8 cellular contexts compared by ENCODE assay signal in the genomic region with DNA sequence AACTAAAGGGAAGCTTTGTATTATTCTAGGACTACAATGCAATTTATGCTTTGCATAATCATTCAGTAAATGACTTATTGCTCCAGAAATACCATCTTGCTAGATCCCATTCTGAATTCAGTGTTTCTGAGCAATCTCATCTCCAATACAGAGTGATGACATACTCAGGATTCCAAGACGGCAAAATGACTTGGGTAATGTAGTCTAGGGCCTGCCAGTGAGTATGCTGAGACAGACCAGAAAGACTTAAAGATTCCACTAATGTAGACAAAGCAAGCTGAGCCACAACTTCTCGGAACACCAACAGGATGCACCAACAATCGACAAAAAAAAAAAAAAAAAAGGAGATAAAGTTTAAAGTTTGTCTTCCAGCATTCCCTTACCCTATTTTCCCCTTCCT. TPM values are rescaled to one million over a fixed set of nuclear protein-coding genes. Genes with fewer than 3 reads are reported as not detected.
DNase-seq lines count a peak whose midpoint lies in the region; ATAC-seq and TF ChIP-seq lines count a peak whose summit lies in the region.

No MANE protein-coding gene starts in this region.

- H3K36me3 Mint-ChIP-seq in IgD-negative memory B cell, result no peaks in the 10 kb centered on the region

- no peak for TF ChIP-seq EP300 in transverse colon (IDR thresholded peaks at IDR 0.05; ENCODE audit: low read depth)

- H3K4me3 ChIP-seq in body of pancreas, result no peak overlapping the region
- peak overlapping the region in 2 of 3 donors; percentile 72 to 100 for H3K4me3 ChIP-seq in liver (ENCODE audit: low read depth in 1 of 3, low read length in 3 of 3)
- peak overlapping the region in 3 of 4 donors; percentile 71 to 89 (median 85) for H3K4me3 ChIP-seq in transverse colon

- H3K27ac Mint-ChIP-seq in IgD-negative memory B cell, result peak overlapping the region; percentile 93 to 95 (median 93)

- peak overlapping the region; percentile 80 to 93 (median 90) for H3K4me3 Mint-ChIP-seq in IgD-negative memory B cell

- DNase-seq in AG09319 (ENCODE audit: extremely low read depth, low read depth) (peak; percentile 11), body of pancreas (no peak), transverse colon (no peak), retina (no peak)
- no peak for DNase-seq in stimulated activated CD4-positive, alpha-beta T cell treated with anti-CD3 and anti-CD28 coated beads, Interleukin-12 subunit alpha, Interleukin-12 subunit beta, amount 100 ng/mL, for 4 hours

- H3K27ac ChIP-seq in body of pancreas, result peak overlapping the region in 3 of 4 donors; percentile 89 to 91 (median 90)
- peak overlapping the region; percentile 92 to 95 for H3K27ac ChIP-seq in liver (ENCODE audit: low read depth in 1 of 2, low read length in 2 of 2)
- peak overlapping the region; percentile 92 to 95 (median 93) for H3K27ac ChIP-seq in transverse colon

- ATAC-seq in body of pancreas, result no peak
- no peak for ATAC-seq in HG02759 (IDR thresholded peaks at IDR 0.05; ENCODE audit: unreplicated experiment)

- peak overlapping the region; percentile 84 to 92 for H3K9ac ChIP-seq in liver (ENCODE audit: low read depth in 1 of 2, low read length in 2 of 2)

- in situ Hi-C loops in transverse colon (cut with MboI; ENCODE audit: low pct_ligation_motif_present in 1 of 4, low pct_unique_long_range_greater_than_20kb in 1 of 4, low sequenced_read_pairs in 3 of 4), result loop anchor here (25.0 kb wide), 2 partner anchors 105 to 280 kb away; a partner anchor contains a TSS

- TF ChIP-seq POLR2A in body of pancreas (IDR thresholded peaks at IDR 0.05) (no peak), transverse colon (IDR thresholded peaks at IDR 0.05) (no peak)

- 15 to 18% methylated on average over 3 of the region's 3 CpGs for WGBS in body of pancreas, 2 donors
- WGBS in liver, result 45% methylated on average over 3 of the region's 3 CpGs
- 0 to 19% methylated on average over 3 of the region's 3 CpGs for WGBS in transverse colon (ENCODE audit: low coverage in 1 of 2), 2 donors

- TF ChIP-seq RAD21 in liver (IDR thresholded peaks at IDR 0.05), result no peak

- H3K9me3 ChIP-seq in body of pancreas, result no peaks in the 10 kb centered on the region
- no peaks in the 10 kb centered on the region for H3K9me3 ChIP-seq in liver (ENCODE audit: control insufficient read depth in 4 of 4, low read length in 3 of 4)
- H3K9me3 ChIP-seq in transverse colon, result no peaks in the 10 kb centered on the region

- H3K4me1 ChIP-seq in body of pancreas (peaks cover 29% of the 10 kb centered on the region), liver (ENCODE audit: control insufficient read depth in 4 of 4, insufficient read depth in 4 of 4, low read length in 3 of 4) (peaks cover 4 to 30% (median 22%) of the 10 kb centered on the region in 4 donors), transverse colon (peaks cover 14 to 40% (median 30%) of the 10 kb centered on the region in 4 donors)

- no peaks in the 10 kb centered on the region for H3K27me3 Mint-ChIP-seq in IgD-negative memory B cell

- H3K36me3 ChIP-seq in body of pancreas (replicated peaks in 1 of 2; ENCODE audit: insufficient read depth in 1 of 2, low read depth in 2 of 2), result no peaks in the 10 kb centered on the region
- no peaks in the 10 kb centered on the region for H3K36me3 ChIP-seq in liver (ENCODE audit: control insufficient read depth in 4 of 4, insufficient read depth in 3 of 4, low read depth in 1 of 4, low read length in 3 of 4)
- no peaks in the 10 kb centered on the region for H3K36me3 ChIP-seq in transverse colon

- H3K4me1 Mint-ChIP-seq in IgD-negative memory B cell, result peaks cover 29 to 32% (median 30%) of the 10 kb centered on the region in 3 donors

- no peaks in the 10 kb centered on the region for H3K9me3 Mint-ChIP-seq in IgD-negative memory B cell

- H3K27me3 ChIP-seq in body of pancreas, result no peaks in the 10 kb centered on the region
- H3K27me3 ChIP-seq in liver (ENCODE audit: control insufficient read depth in 4 of 4, insufficient read depth in 4 of 4, low read length in 3 of 4), result no peaks in the 10 kb centered on the region
- H3K27me3 ChIP-seq in transverse colon, result no peaks in the 10 kb centered on the region

- TF ChIP-seq CTCF in AG09319 (IDR thresholded peaks at IDR 0.05; ENCODE audit: low read depth, low read length), result no peak
- TF ChIP-seq CTCF in body of pancreas (IDR thresholded peaks at IDR 0.05), result no peak
- TF ChIP-seq CTCF in liver (IDR thresholded peaks at IDR 0.05; ENCODE audit: low read depth, low read length, missing input control), result no peak
- no peak for TF ChIP-seq CTCF in transverse colon (IDR thresholded peaks at IDR 0.05)

- intact Hi-C loops in body of pancreas (cut with DNase I), result no loop called here
- intact Hi-C loops in transverse colon (cut with DNase I; ENCODE audit: low total_unique reads), result no loop called here

TF ChIP-seq in liver, 16 proteins besides CTCF, POLR2A, EP300 and RAD21:
- TF ChIP-seq, protein P1, sequence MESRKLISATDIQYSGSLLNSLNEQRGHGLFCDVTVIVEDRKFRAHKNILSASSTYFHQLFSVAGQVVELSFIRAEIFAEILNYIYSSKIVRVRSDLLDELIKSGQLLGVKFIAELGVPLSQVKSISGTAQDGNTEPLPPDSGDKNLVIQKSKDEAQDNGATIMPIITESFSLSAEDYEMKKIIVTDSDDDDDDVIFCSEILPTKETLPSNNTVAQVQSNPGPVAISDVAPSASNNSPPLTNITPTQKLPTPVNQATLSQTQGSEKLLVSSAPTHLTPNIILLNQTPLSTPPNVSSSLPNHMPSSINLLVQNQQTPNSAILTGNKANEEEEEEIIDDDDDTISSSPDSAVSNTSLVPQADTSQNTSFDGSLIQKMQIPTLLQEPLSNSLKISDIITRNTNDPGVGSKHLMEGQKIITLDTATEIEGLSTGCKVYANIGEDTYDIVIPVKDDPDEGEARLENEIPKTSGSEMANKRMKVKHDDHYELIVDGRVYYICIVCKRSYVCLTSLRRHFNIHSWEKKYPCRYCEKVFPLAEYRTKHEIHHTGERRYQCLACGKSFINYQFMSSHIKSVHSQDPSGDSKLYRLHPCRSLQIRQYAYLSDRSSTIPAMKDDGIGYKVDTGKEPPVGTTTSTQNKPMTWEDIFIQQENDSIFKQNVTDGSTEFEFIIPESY (IDR thresholded peaks at IDR 0.05), result no peak
- TF ChIP-seq, protein P2, sequence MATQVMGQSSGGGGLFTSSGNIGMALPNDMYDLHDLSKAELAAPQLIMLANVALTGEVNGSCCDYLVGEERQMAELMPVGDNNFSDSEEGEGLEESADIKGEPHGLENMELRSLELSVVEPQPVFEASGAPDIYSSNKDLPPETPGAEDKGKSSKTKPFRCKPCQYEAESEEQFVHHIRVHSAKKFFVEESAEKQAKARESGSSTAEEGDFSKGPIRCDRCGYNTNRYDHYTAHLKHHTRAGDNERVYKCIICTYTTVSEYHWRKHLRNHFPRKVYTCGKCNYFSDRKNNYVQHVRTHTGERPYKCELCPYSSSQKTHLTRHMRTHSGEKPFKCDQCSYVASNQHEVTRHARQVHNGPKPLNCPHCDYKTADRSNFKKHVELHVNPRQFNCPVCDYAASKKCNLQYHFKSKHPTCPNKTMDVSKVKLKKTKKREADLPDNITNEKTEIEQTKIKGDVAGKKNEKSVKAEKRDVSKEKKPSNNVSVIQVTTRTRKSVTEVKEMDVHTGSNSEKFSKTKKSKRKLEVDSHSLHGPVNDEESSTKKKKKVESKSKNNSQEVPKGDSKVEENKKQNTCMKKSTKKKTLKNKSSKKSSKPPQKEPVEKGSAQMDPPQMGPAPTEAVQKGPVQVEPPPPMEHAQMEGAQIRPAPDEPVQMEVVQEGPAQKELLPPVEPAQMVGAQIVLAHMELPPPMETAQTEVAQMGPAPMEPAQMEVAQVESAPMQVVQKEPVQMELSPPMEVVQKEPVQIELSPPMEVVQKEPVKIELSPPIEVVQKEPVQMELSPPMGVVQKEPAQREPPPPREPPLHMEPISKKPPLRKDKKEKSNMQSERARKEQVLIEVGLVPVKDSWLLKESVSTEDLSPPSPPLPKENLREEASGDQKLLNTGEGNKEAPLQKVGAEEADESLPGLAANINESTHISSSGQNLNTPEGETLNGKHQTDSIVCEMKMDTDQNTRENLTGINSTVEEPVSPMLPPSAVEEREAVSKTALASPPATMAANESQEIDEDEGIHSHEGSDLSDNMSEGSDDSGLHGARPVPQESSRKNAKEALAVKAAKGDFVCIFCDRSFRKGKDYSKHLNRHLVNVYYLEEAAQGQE (IDR thresholded peaks at IDR 0.05), result peak; percentile 9

RNA-seq across cellular contexts. Expression of a gene that starts 0.9 kb away (rescaled TPM):
- polyA plus RNA-seq in IgD-negative memory B cell (16.4 TPM), liver (10 to 100 TPM; 13.9 to 18.8 TPM)
- total RNA-seq in body of pancreas (10 to 100 TPM; 10.2 to 16.3 TPM), liver (10 to 100 TPM; 12.2 to 38.2 TPM), transverse colon (10 to 100 TPM; 14.3 to 44.1 (median 35.4) TPM)

Comparison
In these comparisons a context has a peak if more than half of its experiments do, and no peak if none do; other contexts are left out.
1. H3K4me3 ChIP-seq: peak in liver (2 of 3) and transverse colon (3 of 4); none in body of pancreas (0 of 2).
2. Peak in every context shown above with its lines, with median percentiles within 50 percentile points of each other: H3K27ac ChIP-seq.